ENCODE assay signal across 1 cellular context in the genomic region with DNA sequence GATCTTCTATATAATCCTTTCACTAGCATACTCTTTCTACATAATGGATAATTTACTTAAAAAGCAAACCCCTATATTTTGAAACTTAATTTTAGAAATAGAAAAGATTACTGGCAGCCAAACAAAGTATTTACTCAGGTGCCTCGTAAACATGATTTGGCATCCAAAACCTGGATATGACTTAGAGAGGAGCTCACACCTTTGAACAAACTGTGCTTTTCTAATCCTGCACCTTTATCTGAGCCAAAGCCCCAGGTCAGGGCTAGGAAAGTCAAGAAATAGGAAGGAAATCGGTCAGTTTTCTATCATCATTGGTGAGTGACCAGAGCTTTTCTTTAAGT.
TF ChIP-seq lines count a peak whose summit lies in the region.

No MANE protein-coding gene starts in this region.

TF ChIP-seq in HCT116, 20 proteins besides CTCF, POLR2A, EP300 and RAD21:
- TF ChIP-seq ELF1 (IDR thresholded peaks at IDR 0.05; ENCODE audit: borderline replicate concordance, low read depth) (no peak), TCF7L2 (IDR thresholded peaks at IDR 0.05; ENCODE audit: borderline replicate concordance, extremely low read depth, insufficient read depth, insufficient read length) (peak; percentile 6)
